In genomic region chr1:2833454-2834145, GRCh38 we compare ENCODE assay signal across 30 cellular contexts.
"Had no signal": no experiment of that assay in that cellular context is flagged by ENCODE, and none has a peak within 500 bp of the region (broad histone marks: within the 10 kb centered on the region; RNA-seq: fewer than 3 reads in every experiment).

No MANE protein-coding gene starts in this region.

- H3K36me3 Mint-ChIP-seq: naive thymus-derived CD8-positive, alpha-beta T cell; stimulated activated effector memory CD8-positive, alpha-beta T cell treated with anti-CD3 and anti-CD28 coated beads, Interleukin-12 subunit alpha, Interleukin-12 subunit beta, amount 100 ng/mL, for 72 hours had no signal

- H3K4me1 ChIP-seq: colonic mucosa, gastroesophageal sphincter, heart left ventricle, left lung, parathyroid adenoma, right atrium auricular region, sigmoid colon, stomach, thyroid gland, vagina had no signal

- ATAC-seq: esophagus mucosa; gastroesophageal sphincter; heart left ventricle; left cardiac atrium; left lung; naive thymus-derived CD8-positive, alpha-beta T cell; stimulated activated effector memory CD8-positive, alpha-beta T cell treated with anti-CD3 and anti-CD28 coated beads, Interleukin-12 subunit alpha, Interleukin-12 subunit beta, amount 100 ng/mL, for 72 hours had no signal

- H3K4me2 ChIP-seq: hepatocyte had no signal

- H3K36me3 ChIP-seq: colonic mucosa, gastroesophageal sphincter, heart left ventricle, left lung, right atrium auricular region, sigmoid colon, stomach, thyroid gland, vagina had no signal

- H3K27ac ChIP-seq: colonic mucosa, epithelial cell of prostate, gastroesophageal sphincter, heart left ventricle, hepatocyte, left lung, parathyroid adenoma, right atrium auricular region, sigmoid colon, stomach, thyroid gland, vagina had no signal

- H3K9ac ChIP-seq: parathyroid adenoma had no signal

- H3K27me3 ChIP-seq: colonic mucosa, hepatocyte, right atrium auricular region, thyroid gland, vagina had no signal

- H3K79me2 ChIP-seq: hepatocyte, parathyroid adenoma had no signal

- H3K9me3 ChIP-seq: colonic mucosa, left lung, thyroid gland, vagina had no signal

- H2AFZ ChIP-seq: hepatocyte, parathyroid adenoma had no signal

- H3K4me3 ChIP-seq: colonic mucosa, gastroesophageal sphincter, heart left ventricle, hepatocyte, left lung, right atrium auricular region, sigmoid colon, stomach, thyroid gland, vagina had no signal

- H3K4me1 Mint-ChIP-seq: endodermal cell; nephron progenitor cell; stimulated activated effector memory CD8-positive, alpha-beta T cell treated with anti-CD3 and anti-CD28 coated beads, Interleukin-12 subunit alpha, Interleukin-12 subunit beta, amount 100 ng/mL, for 72 hours had no signal

- H3K9me3 Mint-ChIP-seq: dendritic cell treated with granulocyte-macrophage colony-stimulating factor and Interleukin-4, amounts not matched to agents 40 ng/mL and 50 ng/mL, for 4 days; stimulated activated effector memory CD8-positive, alpha-beta T cell treated with anti-CD3 and anti-CD28 coated beads, Interleukin-12 subunit alpha, Interleukin-12 subunit beta, amount 100 ng/mL, for 72 hours had no signal

- H3K27ac Mint-ChIP-seq: dendritic cell treated with granulocyte-macrophage colony-stimulating factor and Interleukin-4, amounts not matched to agents 40 ng/mL and 50 ng/mL, for 4 days; endodermal cell; nephron progenitor cell; progenitor cell of endocrine pancreas; stimulated activated effector memory CD8-positive, alpha-beta T cell treated with anti-CD3 and anti-CD28 coated beads, Interleukin-12 subunit alpha, Interleukin-12 subunit beta, amount 100 ng/mL, for 72 hours had no signal

- DNase-seq: colonic mucosa; effector CD8-positive, alpha-beta T cell; endodermal cell; foreskin fibroblast; left cardiac atrium; mammary epithelial cell; mesendoderm; midbrain; naive thymus-derived CD8-positive, alpha-beta T cell; nephron progenitor cell; occipital lobe; sigmoid colon; stimulated activated CD4-positive, alpha-beta T cell treated with anti-CD3 and anti-CD28 coated beads, Interleukin-2, amount 100 ng/mL, for 24 hours; stimulated activated CD4-positive, alpha-beta T cell treated with anti-CD3 and anti-CD28 coated beads, Interleukin-4, amount 100 ng/mL, for 24 hours; stimulated activated naive CD4-positive, alpha-beta T cell treated with Interleukin-2 at 50 U/mL for 16 hours; stomach; thyroid gland; trophoblast cell had no signal

- H3K27me3 Mint-ChIP-seq: dendritic cell treated with granulocyte-macrophage colony-stimulating factor and Interleukin-4, amounts not matched to agents 40 ng/mL and 50 ng/mL, for 4 days; naive thymus-derived CD8-positive, alpha-beta T cell; progenitor cell of endocrine pancreas had no signal

- H3K4me3 Mint-ChIP-seq: dendritic cell treated with granulocyte-macrophage colony-stimulating factor and Interleukin-4, amounts not matched to agents 40 ng/mL and 50 ng/mL, for 4 days; endodermal cell; nephron progenitor cell; stimulated activated effector memory CD8-positive, alpha-beta T cell treated with anti-CD3 and anti-CD28 coated beads, Interleukin-12 subunit alpha, Interleukin-12 subunit beta, amount 100 ng/mL, for 72 hours had no signal
